ENCODE assay signal across 8 cellular contexts in the genomic region with DNA sequence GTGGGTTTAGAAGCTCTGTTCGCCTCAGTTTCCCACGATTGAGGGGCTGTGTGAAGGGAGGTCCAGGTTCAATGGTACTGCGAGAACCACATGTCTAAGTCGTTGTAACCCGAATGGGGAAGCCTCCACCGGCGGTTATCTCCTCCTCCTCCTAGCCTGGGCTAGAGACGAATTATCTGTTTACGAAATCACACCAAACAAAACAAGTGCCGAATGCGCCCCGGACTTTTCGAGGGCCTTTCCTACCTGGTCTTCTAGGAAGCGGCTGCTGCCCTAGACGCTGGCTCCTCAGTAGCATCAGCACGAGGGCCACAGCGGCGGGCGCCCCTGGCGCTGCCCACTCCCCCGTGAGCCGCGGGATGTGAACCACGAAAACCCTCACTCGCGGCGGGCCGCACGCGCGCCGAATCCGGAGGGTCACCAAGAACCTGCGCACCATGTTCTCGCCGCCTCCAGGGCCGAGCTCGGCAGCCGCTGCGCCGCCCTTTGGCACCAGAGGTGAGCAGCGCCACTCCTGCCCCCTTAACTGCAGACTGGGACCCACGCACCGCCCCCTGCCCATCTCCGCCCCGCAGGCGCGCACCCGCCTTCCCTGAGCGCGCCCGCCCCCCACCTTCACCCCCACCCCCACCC. TPM values are rescaled to one million over a fixed set of nuclear protein-coding genes. Genes with fewer than 3 reads are reported as not detected.
DNase-seq lines count a peak whose midpoint lies in the region; ATAC-seq and TF ChIP-seq lines count a peak whose summit lies in the region.

Gene CDKN2A (minus strand): TSS at position 500 of the 633 bp plus-strand sequence.

- no peak within 1 kb of the TSS for H3K9ac ChIP-seq in iPS-18a (ENCODE audit: low read length)
- peak within 1 kb of the TSS; percentile 89 for H3K9ac ChIP-seq in smooth muscle cell (ENCODE audit: low read depth)

- H2AFZ ChIP-seq in smooth muscle cell (ENCODE audit: low read depth) = peak within 1 kb of the TSS; percentile 89

- TF ChIP-seq CTCF in smooth muscle cell (IDR thresholded peaks at IDR 0.05; ENCODE audit: borderline replicate concordance, insufficient read depth, poor library complexity, severe bottlenecking) = no peak

- H3K4me3 ChIP-seq in iPS-18a (ENCODE audit: low read length) (peak within 1 kb of the TSS; percentile 74), smooth muscle cell (peak within 1 kb of the TSS; percentile 84)

- H3K9me3 ChIP-seq in iPS-18a (ENCODE audit: control insufficient read depth, low read depth, low read length) = no peaks in the 10 kb centered on the region
- no peaks in the 10 kb centered on the region for H3K9me3 ChIP-seq in smooth muscle cell (replicated peaks; ENCODE audit: low read depth)

- H3K4me1 ChIP-seq in iPS-18a (ENCODE audit: control insufficient read depth, low read depth, low read length) = peaks cover 28% of the 10 kb centered on the region
- peaks cover 16% of the 10 kb centered on the region for H3K4me1 ChIP-seq in smooth muscle cell (ENCODE audit: low read depth)

- 5 to 8% (median 5%) methylated on average over 45 to 52 of the region's 52 CpGs for WGBS in adipose tissue, 3 donors
- WGBS in smooth muscle cell (ENCODE audit: low lambda C conversion rate) = under 1% methylated on average over 38 of the region's 52 CpGs

- peaks cover 34% of the 10 kb centered on the region for H3K79me2 ChIP-seq in smooth muscle cell (ENCODE audit: low read depth)

- H3K36me3 ChIP-seq in iPS-18a (ENCODE audit: control insufficient read depth, low read depth, low read length) = no peaks in the 10 kb centered on the region
- H3K36me3 ChIP-seq in smooth muscle cell (ENCODE audit: low read depth) = no peaks in the 10 kb centered on the region

- DNase-seq in COR-L47 (lab: John Stamatoyannopoulos, UW) (peak; percentile 63), smooth muscle cell (lab: John Stamatoyannopoulos, UW; ENCODE audit: unreplicated experiment) (no peak), ureter (ENCODE audit: low spot score) (no peak)

- H3K27me3 ChIP-seq in iPS-18a (ENCODE audit: control insufficient read depth, insufficient read depth, low read length) (peaks cover 99% of the 10 kb centered on the region), smooth muscle cell (ENCODE audit: low read depth) (peaks cover 28% of the 10 kb centered on the region)

- H4K20me1 ChIP-seq in smooth muscle cell (ENCODE audit: low read depth) = no peaks in the 10 kb centered on the region

- peak within 1 kb of the TSS; percentile 26 for H3K27ac ChIP-seq in adipose tissue (ENCODE audit: low read depth, low read length)
- H3K27ac ChIP-seq in iPS-18a (ENCODE audit: low read length) = no peak within 1 kb of the TSS
- peak within 1 kb of the TSS; percentile 90 for H3K27ac ChIP-seq in smooth muscle cell (ENCODE audit: low read depth)

- H3K4me2 ChIP-seq in smooth muscle cell = peak within 1 kb of the TSS; percentile 83

- ATAC-seq in GM19351 (IDR thresholded peaks at IDR 0.05; ENCODE audit: unreplicated experiment) (peak; percentile 38), HG03432 (IDR thresholded peaks at IDR 0.05; ENCODE audit: unreplicated experiment) (peak; percentile 52)

- peak; percentile 80 for TF ChIP-seq POLR2A in Raji (IDR thresholded peaks at IDR 0.05; ENCODE audit: insufficient read depth, low read depth, low read length)

- H3F3A ChIP-seq in smooth muscle cell (ENCODE audit: low read depth) = peaks cover 8% of the 10 kb centered on the region

RNA-seq across cellular contexts. Expression of gene CDKN2A, which starts in this region (rescaled TPM):
- polyA plus RNA-seq in adipose tissue (1 to 10 TPM in 1 of 3 donors, under 1 TPM in 2; 0.17 to 2.1 (median 0.98) TPM), smooth muscle cell (77.5 and 146 TPM in 2 replicates)
- total RNA-seq in smooth muscle cell (66.3 and 69.4 TPM in 2 replicates), ureter (1.7 TPM)

Comparison
In these comparisons a context has a peak if more than half of its experiments do, and no peak if none do; other contexts are left out.
1. RNA of gene CDKN2A (total RNA-seq): 66.3 to 69.4 TPM in smooth muscle cell; 1.7 TPM in ureter (single experiment); every median in the first group is over 10 times any median in the second.
2. RNA of gene CDKN2A (polyA plus RNA-seq): 77.5 to 146 TPM in smooth muscle cell; 0.17 to 2.1 TPM in adipose tissue; every median in the first group is over 10 times any median in the second.